In the genomic region with DNA sequence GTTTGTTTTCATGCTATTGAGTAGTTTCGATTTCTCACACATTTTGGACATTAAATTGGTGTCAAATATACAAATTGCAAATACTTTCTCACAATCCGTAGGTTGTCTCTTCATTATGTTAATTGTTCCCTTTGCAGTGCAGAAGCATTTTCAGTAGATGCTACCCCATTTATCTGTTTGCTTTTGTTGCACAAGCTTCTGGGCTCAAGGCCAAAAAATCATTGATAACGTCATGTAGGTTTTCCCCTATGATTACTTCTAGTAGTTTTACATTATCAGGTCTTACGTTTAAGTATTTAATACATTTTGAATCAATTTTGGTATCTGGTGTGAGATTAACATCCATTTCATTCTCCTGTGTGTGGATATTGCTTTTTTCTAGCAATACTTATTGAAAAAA, we compare ENCODE assay signal across 27 cellular contexts.
DNase-seq lines count a peak whose midpoint lies in the region; ATAC-seq and TF ChIP-seq lines count a peak whose summit lies in the region.
"Had no signal": no experiment of that assay in that cellular context is flagged by ENCODE, and none has a peak within 500 bp of the region (broad histone marks: within the 10 kb centered on the region; RNA-seq: fewer than 3 reads in every experiment).

No MANE protein-coding gene starts in this region.

- no peak overlapping the region for H3K4me3 ChIP-seq in cardiac fibroblast (replicated peaks in 1 of 2; ENCODE audit: low read depth in 2 of 2, low read length in 2 of 2)
- H3K4me3 ChIP-seq: A549, colonic mucosa, esophagus muscularis mucosa, GM23248, heart left ventricle, lung, ovary, right atrium auricular region had no signal

- TF ChIP-seq CTCF in cardiac fibroblast (IDR thresholded peaks at IDR 0.05; ENCODE audit: low read depth, low read length), result no peak

- DNase-seq in NCI-H345 (lab: John Stamatoyannopoulos, UW) (peak; percentile 4), NCI-H345 treated with DMSO at 0.1 percent for 48 hours (lab: John Stamatoyannopoulos, UW; ENCODE audit: unreplicated experiment) (no peak), NCI-H2227 (lab: John Stamatoyannopoulos, UW; ENCODE audit: unreplicated experiment) (peak; percentile 47), cardiac fibroblast (ENCODE audit: low read depth in 2 of 2) (peak; percentile 14 to 33), iris pigment epithelial cell (ENCODE audit: low read depth) (peak; percentile 73), DMS153 treated with DMSO at 0.1 percent for 48 hours (lab: John Stamatoyannopoulos, UW; ENCODE audit: unreplicated experiment) (no peak)
- DNase-seq: activated CD4-positive, alpha-beta T cell treated with anti-CD3 and anti-CD28 coated beads for 1 hour; activated CD8-positive, alpha-beta T cell treated with anti-CD3 and anti-CD28 coated beads, Interleukin-2, amount 10 ng/mL, durations not matched to agents 7 days and 5 days; activated T-cell treated with anti-CD3 and anti-CD28 coated beads for 4 hours; BE2C; colonic mucosa; effector memory CD8-positive, alpha-beta T cell; GM23248; heart left ventricle; NCI-H2171; nephron progenitor cell; ovary; Right ventricle myocardium superior; stimulated activated CD4-positive, alpha-beta T cell treated with anti-CD3 and anti-CD28 coated beads, Interleukin-4, amount 100 ng/mL, for 1 hour; SW 1271 had no signal

- no peak for ATAC-seq in GM18870 (IDR thresholded peaks at IDR 0.05; ENCODE audit: unreplicated experiment)
- no peak for ATAC-seq in HG03469 (IDR thresholded peaks at IDR 0.05; ENCODE audit: unreplicated experiment)
- ATAC-seq: A549; activated CD8-positive, alpha-beta T cell treated with anti-CD3 and anti-CD28 coated beads, Interleukin-2, amount 10 ng/mL, durations not matched to agents 7 days and 5 days; effector memory CD8-positive, alpha-beta T cell; heart left ventricle; stimulated activated memory B cell treated with anti-CD40 and anti-IgM and Interleukin-4, amounts not matched to agents 10 μg/mL and 1 μg/mL and 100 μg/mL, for 72 hours had no signal

Comparison
In these comparisons a context has a peak if more than half of its experiments do, and no peak if none do; other contexts are left out.
1. DNase-seq: peak in NCI-H345 (single experiment), NCI-H2227 (single experiment), cardiac fibroblast (2 of 2) and iris pigment epithelial cell (single experiment); none in NCI-H345 treated with DMSO at 0.1 percent for 48 hours (single experiment) and DMS153 treated with DMSO at 0.1 percent for 48 hours (single experiment).